ENCODE assay signal across 20 cellular contexts in the genomic region with DNA sequence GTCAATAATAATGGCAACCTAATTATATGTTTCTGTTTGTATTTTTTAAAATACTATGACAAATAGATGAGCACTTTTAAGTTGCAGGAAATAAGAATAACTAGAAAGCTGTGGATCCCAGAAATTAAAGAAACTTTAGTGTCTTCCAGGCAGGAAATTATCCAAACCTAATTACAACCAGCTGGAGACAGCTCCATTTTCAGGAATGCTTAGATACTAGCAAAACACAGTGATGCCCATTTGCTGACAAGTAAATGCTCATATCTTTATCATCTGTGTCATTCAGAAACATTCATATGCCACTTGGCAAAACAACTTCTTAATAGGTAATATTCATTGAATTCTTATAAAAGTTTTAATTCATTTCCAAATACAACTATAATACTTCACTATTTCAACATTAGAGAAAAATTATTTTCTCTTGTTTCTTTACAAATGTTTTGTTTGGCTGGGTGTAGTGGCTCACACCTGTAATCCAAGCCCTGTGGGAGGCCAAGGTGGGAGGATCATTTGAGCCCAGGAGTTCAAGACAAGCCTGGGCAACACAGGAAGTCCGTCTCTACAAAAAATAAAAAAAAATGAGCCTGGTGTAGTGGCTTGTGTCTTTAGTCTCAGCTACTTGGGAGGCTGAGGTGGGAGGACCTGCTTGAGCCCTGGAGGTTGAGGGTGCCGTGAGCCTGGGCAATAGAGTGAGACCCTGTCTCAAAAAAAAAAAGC.
A peak's percentile ranks its signal among the peaks of the same experiment; 100 is the strongest.
DNase-seq lines count a peak whose midpoint lies in the region; ATAC-seq and TF ChIP-seq lines count a peak whose summit lies in the region.
"Had no signal": no experiment of that assay in that cellular context is flagged by ENCODE, and none has a peak within 500 bp of the region (broad histone marks: within the 10 kb centered on the region; RNA-seq: fewer than 3 reads in every experiment).

No MANE protein-coding gene starts in this region.

- DNase-seq in AG09319 (ENCODE audit: extremely low read depth, low read depth) (peak; percentile 22), GM04504 (ENCODE audit: low read depth) (peak; percentile 27), RPMI7951 (ENCODE audit: low read depth) (peak; percentile 39), fibroblast of peridontal ligament (ENCODE audit: extremely low read depth) (peak; percentile 78), C1 segment of cervical spinal cord (lab: John Stamatoyannopoulos, UW) (no peak), hepatic stellate cell (ENCODE audit: low spot score) (no peak)
- DNase-seq: ACHN; CD8-positive, alpha-beta memory T cell; DND-41; GF-D8; H7; KG1; NCI-H1048; NCI-H146; NCI-H446 treated with DMSO at 0.1 percent for 48 hours; NCI-H748 treated with DMSO at 0.1 percent for 48 hours; SJCRH30 had no signal

- no peak for TF ChIP-seq CTCF in AG09319 (IDR thresholded peaks at IDR 0.05; ENCODE audit: low read depth, low read length)

- ATAC-seq in GM18511 (IDR thresholded peaks at IDR 0.05; ENCODE audit: unreplicated experiment) (no peak), HG03432 (IDR thresholded peaks at IDR 0.05; ENCODE audit: unreplicated experiment) (no peak)
- ATAC-seq: HepG2 had no signal

Comparison
In these comparisons a context has a peak if more than half of its experiments do, and no peak if none do; other contexts are left out.
1. DNase-seq: peak in AG09319 (single experiment), GM04504 (single experiment), RPMI7951 (single experiment) and fibroblast of peridontal ligament (single experiment); none in C1 segment of cervical spinal cord (0 of 14) and hepatic stellate cell (single experiment).